ENCODE assay signal across 2 cellular contexts in the genomic region with DNA sequence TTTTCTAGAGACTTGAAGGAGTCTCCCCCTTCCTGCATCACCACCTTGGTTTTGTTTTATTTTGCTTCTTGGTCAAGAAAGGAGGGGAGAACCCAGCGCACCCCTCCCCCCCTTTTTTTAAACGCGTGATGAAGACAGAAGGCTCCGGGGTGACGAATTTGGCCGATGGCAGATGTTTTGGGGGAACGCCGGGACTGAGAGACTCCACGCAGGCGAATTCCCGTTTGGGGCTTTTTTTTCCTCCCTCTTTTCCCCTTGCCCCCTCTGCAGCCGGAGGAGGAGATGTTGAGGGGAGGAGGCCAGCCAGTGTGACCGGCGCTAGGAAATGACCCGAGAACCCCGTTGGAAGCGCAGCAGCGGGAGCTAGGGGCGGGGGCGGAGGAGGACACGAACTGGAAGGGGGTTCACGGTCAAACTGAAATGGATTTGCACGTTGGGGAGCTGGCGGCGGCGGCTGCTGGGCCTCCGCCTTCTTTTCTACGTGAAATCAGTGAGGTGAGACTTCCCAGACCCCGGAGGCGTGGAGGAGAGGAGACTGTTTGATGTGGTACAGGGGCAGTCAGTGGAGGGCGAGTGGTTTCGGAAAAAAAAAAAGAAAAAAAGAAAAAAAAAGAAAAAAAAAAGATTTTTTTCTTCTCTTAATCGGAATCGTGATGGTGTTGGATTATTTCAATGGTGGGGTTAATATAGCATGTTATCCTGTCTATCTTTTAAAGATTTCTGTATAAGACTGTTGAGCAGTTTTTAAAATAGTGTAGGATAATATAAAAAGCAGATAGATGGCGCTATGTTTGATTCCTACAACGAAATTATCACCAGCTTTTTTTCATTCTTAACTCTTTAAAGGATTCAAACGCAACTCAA.
A peak's percentile ranks its signal among the peaks of the same experiment; 100 is the strongest.
TF ChIP-seq lines count a peak whose summit lies in the region.

No MANE protein-coding gene starts in this region.

TF ChIP-seq in A549, 52 proteins besides CTCF, POLR2A, EP300 and RAD21 (continued from another document):
- TF ChIP-seq JUN (IDR thresholded peaks at IDR 0.05) = peak in 1 of 2 experiments; percentile 44; a peak in 1 of 5 replicates

TF ChIP-seq in HepG2, 621 proteins besides CTCF, POLR2A, EP300 and RAD21 (continued from another document):
- TF ChIP-seq ZNF766 (CRISPR knock-in tag; IDR thresholded peaks at IDR 0.05; ENCODE audit: borderline replicate concordance) = no peak
- no peak for TF ChIP-seq ZNF441 (CRISPR knock-in tag; IDR thresholded peaks at IDR 0.05; ENCODE audit: borderline replicate concordance)
- TF ChIP-seq ZNF816 (CRISPR knock-in tag; IDR thresholded peaks at IDR 0.05; ENCODE audit: borderline replicate concordance) = no peak
- TF ChIP-seq PAX8 (CRISPR knock-in tag; IDR thresholded peaks at IDR 0.05; ENCODE audit: borderline replicate concordance) = no peak
- TF ChIP-seq TCF7 (IDR thresholded peaks at IDR 0.05; ENCODE audit: low read depth) = no peak
- no peak for TF ChIP-seq ZNF790 (CRISPR knock-in tag; IDR thresholded peaks at IDR 0.05; ENCODE audit: borderline replicate concordance)
- TF ChIP-seq, protein P1, sequence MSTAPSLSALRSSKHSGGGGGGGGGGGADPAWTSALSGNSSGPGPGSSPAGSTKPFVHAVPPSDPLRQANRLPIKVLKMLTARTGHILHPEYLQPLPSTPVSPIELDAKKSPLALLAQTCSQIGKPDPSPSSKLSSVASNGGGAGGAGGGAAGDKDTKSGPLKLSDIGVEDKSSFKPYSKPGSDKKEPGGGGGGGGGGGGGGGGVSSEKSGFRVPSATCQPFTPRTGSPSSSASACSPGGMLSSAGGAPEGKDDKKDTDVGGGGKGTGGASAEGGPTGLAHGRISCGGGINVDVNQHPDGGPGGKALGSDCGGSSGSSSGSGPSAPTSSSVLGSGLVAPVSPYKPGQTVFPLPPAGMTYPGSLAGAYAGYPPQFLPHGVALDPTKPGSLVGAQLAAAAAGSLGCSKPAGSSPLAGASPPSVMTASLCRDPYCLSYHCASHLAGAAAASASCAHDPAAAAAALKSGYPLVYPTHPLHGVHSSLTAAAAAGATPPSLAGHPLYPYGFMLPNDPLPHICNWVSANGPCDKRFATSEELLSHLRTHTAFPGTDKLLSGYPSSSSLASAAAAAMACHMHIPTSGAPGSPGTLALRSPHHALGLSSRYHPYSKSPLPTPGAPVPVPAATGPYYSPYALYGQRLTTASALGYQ (CRISPR knock-in tag; IDR thresholded peaks at IDR 0.05) = no peak
- no peak for TF ChIP-seq ZNF251 (CRISPR knock-in tag; IDR thresholded peaks at IDR 0.05)
- TF ChIP-seq CBX2 (IDR thresholded peaks at IDR 0.05; ENCODE audit: low read depth, low read length) = 0 out of 2 replicates have a peak, but pooled peaks have one; percentile 82
- no peak for TF ChIP-seq CBX2 (CRISPR knock-in tag; IDR thresholded peaks at IDR 0.05; ENCODE audit: low read depth)
- no peak for TF ChIP-seq KAT2B (IDR thresholded peaks at IDR 0.05; ENCODE audit: borderline replicate concordance, low read depth, low read length)
- TF ChIP-seq ESRRA (CRISPR knock-in tag; IDR thresholded peaks at IDR 0.05; ENCODE audit: low read depth) = no peak
- TF ChIP-seq ZNF652 (CRISPR knock-in tag; IDR thresholded peaks at IDR 0.05; ENCODE audit: borderline replicate concordance, low read depth) = peak; percentile 84
- TF ChIP-seq, protein P2, sequence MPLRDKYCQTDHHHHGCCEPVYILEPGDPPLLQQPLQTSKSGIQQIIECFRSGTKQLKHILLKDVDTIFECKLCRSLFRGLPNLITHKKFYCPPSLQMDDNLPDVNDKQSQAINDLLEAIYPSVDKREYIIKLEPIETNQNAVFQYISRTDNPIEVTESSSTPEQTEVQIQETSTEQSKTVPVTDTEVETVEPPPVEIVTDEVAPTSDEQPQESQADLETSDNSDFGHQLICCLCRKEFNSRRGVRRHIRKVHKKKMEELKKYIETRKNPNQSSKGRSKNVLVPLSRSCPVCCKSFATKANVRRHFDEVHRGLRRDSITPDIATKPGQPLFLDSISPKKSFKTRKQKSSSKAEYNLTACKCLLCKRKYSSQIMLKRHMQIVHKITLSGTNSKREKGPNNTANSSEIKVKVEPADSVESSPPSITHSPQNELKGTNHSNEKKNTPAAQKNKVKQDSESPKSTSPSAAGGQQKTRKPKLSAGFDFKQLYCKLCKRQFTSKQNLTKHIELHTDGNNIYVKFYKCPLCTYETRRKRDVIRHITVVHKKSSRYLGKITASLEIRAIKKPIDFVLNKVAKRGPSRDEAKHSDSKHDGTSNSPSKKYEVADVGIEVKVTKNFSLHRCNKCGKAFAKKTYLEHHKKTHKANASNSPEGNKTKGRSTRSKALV (CRISPR knock-in tag; IDR thresholded peaks at IDR 0.05) = 0 out of 2 replicates have a peak, but pooled peaks have one; percentile 18
- TF ChIP-seq PHF21A (CRISPR knock-in tag; IDR thresholded peaks at IDR 0.05) = no peak
- TF ChIP-seq BATF2 (CRISPR knock-in tag; IDR thresholded peaks at IDR 0.05) = no peak
- TF ChIP-seq KDM5B (CRISPR knock-in tag; IDR thresholded peaks at IDR 0.05; ENCODE audit: borderline replicate concordance) = 0 out of 2 replicates have a peak, but pooled peaks have one; percentile 32
- no peak for TF ChIP-seq MIER2 (CRISPR knock-in tag; IDR thresholded peaks at IDR 0.05)
- no peak for TF ChIP-seq ZNF792 (CRISPR knock-in tag; IDR thresholded peaks at IDR 0.05)
- no peak for TF ChIP-seq SAP130 (CRISPR knock-in tag; IDR thresholded peaks at IDR 0.05; ENCODE audit: low read depth)
- 0 out of 2 replicates have a peak, but pooled peaks have one; percentile 10 for TF ChIP-seq ZNF777 (CRISPR knock-in tag; IDR thresholded peaks at IDR 0.05)
- TF ChIP-seq HNRNPUL1 (IDR thresholded peaks at IDR 0.05; ENCODE audit: low read depth, low read length) = 0 out of 2 replicates have a peak, but pooled peaks have one; percentile 30
- TF ChIP-seq HNRNPLL (IDR thresholded peaks at IDR 0.05; ENCODE audit: low read depth, low read length, poor library complexity, severe bottlenecking) = peak; percentile 40
- TF ChIP-seq ZNF501 (CRISPR knock-in tag; IDR thresholded peaks at IDR 0.05) = peak; percentile 45; the same call in 1 of the 2 replicates
- TF ChIP-seq DNMT3B (CRISPR knock-in tag; conservative IDR thresholded peaks at IDR 0.05) = no peak
- no peak for TF ChIP-seq ZNF20 (CRISPR knock-in tag; IDR thresholded peaks at IDR 0.05)
- TF ChIP-seq MATR3 (CRISPR knock-in tag; IDR thresholded peaks at IDR 0.05) = no peak
- 0 out of 2 replicates have a peak, but pooled peaks have one; percentile 46 for TF ChIP-seq REPIN1 (CRISPR knock-in tag; IDR thresholded peaks at IDR 0.05; ENCODE audit: borderline replicate concordance, low read depth)
- peak; percentile 32; the same call in 1 of the 2 replicates for TF ChIP-seq ZNF687 (CRISPR knock-in tag; IDR thresholded peaks at IDR 0.05)
- TF ChIP-seq, protein P3, sequence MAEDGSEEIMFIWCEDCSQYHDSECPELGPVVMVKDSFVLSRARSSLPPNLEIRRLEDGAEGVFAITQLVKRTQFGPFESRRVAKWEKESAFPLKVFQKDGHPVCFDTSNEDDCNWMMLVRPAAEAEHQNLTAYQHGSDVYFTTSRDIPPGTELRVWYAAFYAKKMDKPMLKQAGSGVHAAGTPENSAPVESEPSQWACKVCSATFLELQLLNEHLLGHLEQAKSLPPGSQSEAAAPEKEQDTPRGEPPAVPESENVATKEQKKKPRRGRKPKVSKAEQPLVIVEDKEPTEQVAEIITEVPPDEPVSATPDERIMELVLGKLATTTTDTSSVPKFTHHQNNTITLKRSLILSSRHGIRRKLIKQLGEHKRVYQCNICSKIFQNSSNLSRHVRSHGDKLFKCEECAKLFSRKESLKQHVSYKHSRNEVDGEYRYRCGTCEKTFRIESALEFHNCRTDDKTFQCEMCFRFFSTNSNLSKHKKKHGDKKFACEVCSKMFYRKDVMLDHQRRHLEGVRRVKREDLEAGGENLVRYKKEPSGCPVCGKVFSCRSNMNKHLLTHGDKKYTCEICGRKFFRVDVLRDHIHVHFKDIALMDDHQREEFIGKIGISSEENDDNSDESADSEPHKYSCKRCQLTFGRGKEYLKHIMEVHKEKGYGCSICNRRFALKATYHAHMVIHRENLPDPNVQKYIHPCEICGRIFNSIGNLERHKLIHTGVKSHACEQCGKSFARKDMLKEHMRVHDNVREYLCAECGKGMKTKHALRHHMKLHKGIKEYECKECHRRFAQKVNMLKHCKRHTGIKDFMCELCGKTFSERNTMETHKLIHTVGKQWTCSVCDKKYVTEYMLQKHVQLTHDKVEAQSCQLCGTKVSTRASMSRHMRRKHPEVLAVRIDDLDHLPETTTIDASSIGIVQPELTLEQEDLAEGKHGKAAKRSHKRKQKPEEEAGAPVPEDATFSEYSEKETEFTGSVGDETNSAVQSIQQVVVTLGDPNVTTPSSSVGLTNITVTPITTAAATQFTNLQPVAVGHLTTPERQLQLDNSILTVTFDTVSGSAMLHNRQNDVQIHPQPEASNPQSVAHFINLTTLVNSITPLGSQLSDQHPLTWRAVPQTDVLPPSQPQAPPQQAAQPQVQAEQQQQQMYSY (CRISPR knock-in tag; IDR thresholded peaks at IDR 0.05) = 0 out of 2 replicates have a peak, but pooled peaks have one; percentile 2
- TF ChIP-seq, protein P4, sequence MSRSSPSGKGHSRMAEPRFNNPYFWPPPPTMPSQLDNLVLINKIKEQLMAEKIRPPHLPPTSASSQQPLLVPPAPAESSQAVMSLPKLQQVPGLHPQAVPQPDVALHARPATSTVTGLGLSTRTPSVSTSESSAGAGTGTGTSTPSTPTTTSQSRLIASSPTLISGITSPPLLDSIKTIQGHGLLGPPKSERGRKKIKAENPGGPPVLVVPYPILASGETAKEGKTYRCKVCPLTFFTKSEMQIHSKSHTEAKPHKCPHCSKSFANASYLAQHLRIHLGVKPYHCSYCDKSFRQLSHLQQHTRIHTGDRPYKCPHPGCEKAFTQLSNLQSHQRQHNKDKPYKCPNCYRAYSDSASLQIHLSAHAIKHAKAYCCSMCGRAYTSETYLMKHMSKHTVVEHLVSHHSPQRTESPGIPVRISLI (CRISPR knock-in tag; IDR thresholded peaks at IDR 0.05; ENCODE audit: borderline replicate concordance) = 0 out of 2 replicates have a peak, but pooled peaks have one; percentile 13
- 0 out of 2 replicates have a peak, but pooled peaks have one; percentile 3 for TF ChIP-seq KDM2A (CRISPR knock-in tag; IDR thresholded peaks at IDR 0.05; ENCODE audit: borderline replicate concordance, low read depth)
- no peak for TF ChIP-seq U2AF1 (optimal IDR thresholded peaks at IDR 0.05; ENCODE audit: low read depth, low read length)
- TF ChIP-seq, protein P5, sequence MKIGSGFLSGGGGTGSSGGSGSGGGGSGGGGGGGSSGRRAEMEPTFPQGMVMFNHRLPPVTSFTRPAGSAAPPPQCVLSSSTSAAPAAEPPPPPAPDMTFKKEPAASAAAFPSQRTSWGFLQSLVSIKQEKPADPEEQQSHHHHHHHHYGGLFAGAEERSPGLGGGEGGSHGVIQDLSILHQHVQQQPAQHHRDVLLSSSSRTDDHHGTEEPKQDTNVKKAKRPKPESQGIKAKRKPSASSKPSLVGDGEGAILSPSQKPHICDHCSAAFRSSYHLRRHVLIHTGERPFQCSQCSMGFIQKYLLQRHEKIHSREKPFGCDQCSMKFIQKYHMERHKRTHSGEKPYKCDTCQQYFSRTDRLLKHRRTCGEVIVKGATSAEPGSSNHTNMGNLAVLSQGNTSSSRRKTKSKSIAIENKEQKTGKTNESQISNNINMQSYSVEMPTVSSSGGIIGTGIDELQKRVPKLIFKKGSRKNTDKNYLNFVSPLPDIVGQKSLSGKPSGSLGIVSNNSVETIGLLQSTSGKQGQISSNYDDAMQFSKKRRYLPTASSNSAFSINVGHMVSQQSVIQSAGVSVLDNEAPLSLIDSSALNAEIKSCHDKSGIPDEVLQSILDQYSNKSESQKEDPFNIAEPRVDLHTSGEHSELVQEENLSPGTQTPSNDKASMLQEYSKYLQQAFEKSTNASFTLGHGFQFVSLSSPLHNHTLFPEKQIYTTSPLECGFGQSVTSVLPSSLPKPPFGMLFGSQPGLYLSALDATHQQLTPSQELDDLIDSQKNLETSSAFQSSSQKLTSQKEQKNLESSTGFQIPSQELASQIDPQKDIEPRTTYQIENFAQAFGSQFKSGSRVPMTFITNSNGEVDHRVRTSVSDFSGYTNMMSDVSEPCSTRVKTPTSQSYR (CRISPR knock-in tag; IDR thresholded peaks at IDR 0.05; ENCODE audit: borderline replicate concordance) = no peak
- TF ChIP-seq ZNF572 (CRISPR knock-in tag; IDR thresholded peaks at IDR 0.05) = no peak
- TF ChIP-seq EZH2 (conservative IDR thresholded peaks at IDR 0.05; ENCODE audit: low read depth, low read length) = peak; percentile 63
- TF ChIP-seq ZNF891 (CRISPR knock-in tag; IDR thresholded peaks at IDR 0.05) = 0 out of 2 replicates have a peak, but pooled peaks have one; percentile 23
- no peak for TF ChIP-seq CCAR2 (optimal IDR thresholded peaks at IDR 0.05; ENCODE audit: low read depth, low read length)
- TF ChIP-seq ZBTB3 (CRISPR knock-in tag; IDR thresholded peaks at IDR 0.05; ENCODE audit: borderline replicate concordance, low read depth) = no peak
TF ChIP-seq in HepG2: peak in this region for 15.
